ENCODE assay signal across 8 cellular contexts in genomic region chr2:24489942-24490673, GRCh38. TPM values are rescaled to one million over a fixed set of nuclear protein-coding genes. Genes with fewer than 3 reads are reported as not detected.
DNase-seq lines count a peak whose midpoint lies in the region; ATAC-seq and TF ChIP-seq lines count a peak whose summit lies in the region.

No MANE protein-coding gene starts in this region.

- H3K27me3 ChIP-seq in left ventricle myocardium inferior (ENCODE audit: low read depth) (no peaks in the 10 kb centered on the region), RWPE2 (ENCODE audit: insufficient read depth, poor library complexity, severe bottlenecking) (no peaks in the 10 kb centered on the region), duodenal mucosa (ENCODE audit: control insufficient read depth in 1 of 2, insufficient read depth in 2 of 2, low read length in 2 of 2) (no peaks in the 10 kb centered on the region), muscle layer of colon (ENCODE audit: control insufficient read depth in 1 of 2, insufficient read depth in 2 of 2, low read length in 2 of 2) (no peaks in the 10 kb centered on the region)

- H3K27ac ChIP-seq in left ventricle myocardium inferior (replicated peaks) = peak overlapping the region; percentile 89
- H3K27ac ChIP-seq in RWPE2 (ENCODE audit: poor library complexity, severe bottlenecking) = peak overlapping the region; percentile 23
- peak overlapping the region; percentile 78 for H3K27ac ChIP-seq in duodenal mucosa (ENCODE audit: low read depth, low read length)
- H3K27ac ChIP-seq in muscle layer of colon (ENCODE audit: low read depth, low read length) = peak overlapping the region; percentile 86

- H3K9ac ChIP-seq in duodenal mucosa (ENCODE audit: low read depth in 1 of 2, low read length in 2 of 2) = peak overlapping the region; percentile 59 to 69
- H3K9ac ChIP-seq in muscle layer of colon (ENCODE audit: low read length) = peak overlapping the region; percentile 58

- H3K36me3 ChIP-seq in left ventricle myocardium inferior (no peaks in the 10 kb centered on the region), RWPE2 (ENCODE audit: low read depth) (no peaks in the 10 kb centered on the region), duodenal mucosa (ENCODE audit: control insufficient read depth in 1 of 2, insufficient read depth in 2 of 2, low read length in 2 of 2) (no peaks in the 10 kb centered on the region), muscle layer of colon (ENCODE audit: insufficient read depth, low read length) (no peaks in the 10 kb centered on the region)

- no peak for ATAC-seq in Right ventricle myocardium inferior
- peak; percentile 64 for ATAC-seq in RWPE2 (ENCODE audit: low read depth)
- no peak for ATAC-seq in GM18907 (IDR thresholded peaks at IDR 0.05; ENCODE audit: unreplicated experiment)
- ATAC-seq in GM21390 (IDR thresholded peaks at IDR 0.05; ENCODE audit: unreplicated experiment) = no peak

- peak overlapping the region; percentile 91 for H3K4me3 ChIP-seq in left ventricle myocardium inferior
- H3K4me3 ChIP-seq in RWPE2 (ENCODE audit: severe bottlenecking) = peak overlapping the region; percentile 55
- H3K4me3 ChIP-seq in duodenal mucosa (ENCODE audit: low read depth in 1 of 2, low read length in 2 of 2) = peak overlapping the region; percentile 66 to 69
- peak overlapping the region; percentile 43 to 49 for H3K4me3 ChIP-seq in muscle layer of colon (ENCODE audit: low read depth in 1 of 2, low read length in 2 of 2)

- TF ChIP-seq CTCF in left ventricle myocardium inferior (IDR thresholded peaks at IDR 0.05; ENCODE audit: borderline replicate concordance) (no peak), RWPE2 (IDR thresholded peaks at IDR 0.05; ENCODE audit: poor library complexity, severe bottlenecking) (no peak)

- intact Hi-C loops in left ventricle myocardium inferior (cut with micrococcal nuclease) = loop anchor here (10.0 kb wide), 2 partner anchors 55 to 235 kb away; no protein-coding TSS in a partner anchor
- intact Hi-C loops in Right ventricle myocardium inferior (cut with DNase I) = loop anchor here (2.0 to 5.0 kb wide), 2 partner anchors 55 to 232 kb away; no protein-coding TSS in a partner anchor

- H3K9me3 ChIP-seq in left ventricle myocardium inferior (replicated peaks) (no peaks in the 10 kb centered on the region), RWPE2 (ENCODE audit: severe bottlenecking) (no peaks in the 10 kb centered on the region), duodenal mucosa (ENCODE audit: control insufficient read depth in 1 of 2, low read length in 2 of 2) (no peaks in the 10 kb centered on the region), muscle layer of colon (ENCODE audit: low read length) (no peaks in the 10 kb centered on the region)

- no peak for DNase-seq in left ventricle myocardium inferior
- no peak for DNase-seq in Right ventricle myocardium inferior (ENCODE audit: missing footprints)
- no peak for DNase-seq in RWPE2 (ENCODE audit: low spot score)
- no peak for DNase-seq in hippocampal formation (lab: John Stamatoyannopoulos, UW)

- peaks cover 50% of the 10 kb centered on the region for H3K4me1 ChIP-seq in left ventricle myocardium inferior
- H3K4me1 ChIP-seq in RWPE2 (ENCODE audit: insufficient read depth, poor library complexity, severe bottlenecking) = no peaks in the 10 kb centered on the region
- H3K4me1 ChIP-seq in duodenal mucosa (ENCODE audit: control insufficient read depth in 1 of 2, insufficient read depth in 2 of 2, low read length in 2 of 2) = peaks cover 25 to 39% of the 10 kb centered on the region in 2 donors
- H3K4me1 ChIP-seq in muscle layer of colon (ENCODE audit: insufficient read depth, low read length) = peaks cover 23% of the 10 kb centered on the region

RNA-seq across cellular contexts. Expression of gene NCOA1, which starts 0.9 kb away (rescaled TPM):
- total RNA-seq in left ventricle myocardium inferior (26.9 TPM), Right ventricle myocardium inferior (31.0 TPM)

Comparison
In these comparisons a context has a peak if more than half of its experiments do, and no peak if none do; other contexts are left out.
1. H3K27ac ChIP-seq: peak in every context shown above with its lines; median percentile 89 in left ventricle myocardium inferior; 86 in muscle layer of colon; 78 in duodenal mucosa; 23 in RWPE2.